In the genomic region with DNA sequence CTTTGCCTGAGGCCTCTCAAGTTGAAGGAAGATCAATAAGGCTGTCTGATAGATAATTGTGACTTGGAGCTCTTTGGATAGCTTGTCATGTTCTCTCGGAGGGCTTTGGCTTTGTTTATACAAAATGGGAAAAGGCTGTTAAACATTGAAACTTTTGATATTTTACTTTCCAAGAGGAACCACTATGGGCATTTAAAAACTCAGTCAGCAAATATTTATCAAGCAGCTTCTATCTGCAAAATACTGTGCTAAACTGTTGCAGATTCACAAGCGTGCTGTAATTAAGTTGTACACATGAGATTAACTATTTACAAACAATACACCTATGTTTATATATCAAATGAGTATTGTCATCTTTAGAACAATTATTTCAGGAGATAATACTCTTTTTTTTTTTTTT, we compare ENCODE assay signal across 9 cellular contexts. TPM values are rescaled to one million over a fixed set of nuclear protein-coding genes. Genes with fewer than 3 reads are reported as not detected.
DNase-seq lines count a peak whose midpoint lies in the region; ATAC-seq and TF ChIP-seq lines count a peak whose summit lies in the region.
"Had no signal": no experiment of that assay in that cellular context is flagged by ENCODE, and none has a peak within 500 bp of the region (broad histone marks: within the 10 kb centered on the region; RNA-seq: fewer than 3 reads in every experiment).

No MANE protein-coding gene starts in this region.

- H3K79me2 ChIP-seq in DOHH2 (ENCODE audit: control insufficient read depth, low read length) (no peaks in the 10 kb centered on the region), PC-9 (ENCODE audit: low read depth) (no peaks in the 10 kb centered on the region)

- no peak overlapping the region for H3K4me3 Mint-ChIP-seq in Calu3 (ENCODE audit: low read depth, unreplicated experiment)

- no peaks in the 10 kb centered on the region for H3K36me3 Mint-ChIP-seq in Calu3 (ENCODE audit: insufficient read depth, unreplicated experiment)

- H3F3A ChIP-seq in DOHH2 (ENCODE audit: control insufficient read depth, insufficient read depth) (peaks cover 39% of the 10 kb centered on the region), PC-9 (ENCODE audit: insufficient read depth, low read depth) (no peaks in the 10 kb centered on the region)

- no peaks in the 10 kb centered on the region for H3K9me3 Mint-ChIP-seq in Calu3 (ENCODE audit: low read depth, unreplicated experiment)

- BruUV-seq in PC-9 (replicated peaks; lab: Mats Ljungman, UMichigan) (no TSS peak), Calu3 (replicated peaks; lab: Mats Ljungman, UMichigan) (no TSS peak)

- no peaks in the 10 kb centered on the region for H3K27me3 ChIP-seq in DOHH2 (ENCODE audit: control insufficient read depth, low read length)
- H3K27me3 ChIP-seq in PC-9 (ENCODE audit: insufficient read depth, low read depth), result no peaks in the 10 kb centered on the region

- H4K20me1 ChIP-seq in DOHH2 (ENCODE audit: control insufficient read depth, insufficient read depth, low read depth, low read length), result no peaks in the 10 kb centered on the region
- H4K20me1 ChIP-seq in PC-9 (ENCODE audit: insufficient read depth), result no peaks in the 10 kb centered on the region

- H3K27me3 Mint-ChIP-seq in Calu3 (ENCODE audit: unreplicated experiment), result no peaks in the 10 kb centered on the region

- ATAC-seq in sciatic nerve, result peak; percentile 13
- no peak for ATAC-seq in HG02610 (IDR thresholded peaks at IDR 0.05; ENCODE audit: unreplicated experiment)

- H3K9me2 ChIP-seq in DOHH2 (replicated peaks; ENCODE audit: control insufficient read depth, low read length) (no peaks in the 10 kb centered on the region), PC-9 (ENCODE audit: insufficient read depth) (no peaks in the 10 kb centered on the region)

- POLR2A ChIA-PET in PC-9 (lab: Charles Lee; ENCODE audit: unreplicated experiment), result no interaction called here

- DNase-seq in PC-9 (no peak), coronary artery (ENCODE audit: low spot score) (no peak), sciatic nerve (ENCODE audit: low spot score) (no peak), Calu3 (no peak), NCI-H146 (lab: John Stamatoyannopoulos, UW) (no peak)
- DNase-seq: DMS153, NCI-H1436 treated with DMSO at 0.1 percent for 48 hours had no signal

- no peaks in the 10 kb centered on the region for H3K9me3 ChIP-seq in DOHH2 (ENCODE audit: control insufficient read depth, insufficient read depth, low read length)
- no peaks in the 10 kb centered on the region for H3K9me3 ChIP-seq in PC-9 (ENCODE audit: insufficient read depth, low read depth)

- intact Hi-C loops in PC-9 (cut with micrococcal nuclease; ENCODE audit: unreplicated experiment) (no loop called here), sciatic nerve (cut with DNase I) (no loop called here), Calu3 (cut with micrococcal nuclease; ENCODE audit: unreplicated experiment) (no loop called here)

- H3K4me3 ChIP-seq in DOHH2 (ENCODE audit: low read length) (peak overlapping the region; percentile 58), PC-9 (no peak overlapping the region), coronary artery (peak overlapping the region; percentile 18)

- H3K4me2 ChIP-seq in DOHH2 (ENCODE audit: low read length) (peak overlapping the region; percentile 77), PC-9 (peak overlapping the region; percentile 45)

- peaks cover 8% of the 10 kb centered on the region for H3K4me1 Mint-ChIP-seq in Calu3 (ENCODE audit: low read depth, unreplicated experiment)

- no peak overlapping the region for H2AFZ ChIP-seq in PC-9

- CTCF ChIA-PET in PC-9 (lab: Charles Lee) (no interaction called here), Calu3 (lab: Charles Lee) (interaction anchor here (0.6 kb wide), 1 partner anchor 628 kb away, joined by 3 read pairs; no protein-coding TSS in a partner anchor)

- H3K36me3 ChIP-seq in DOHH2 (ENCODE audit: control insufficient read depth, low read length) (peaks cover 8% of the 10 kb centered on the region; the same call in 1 of the 2 replicates), PC-9 (ENCODE audit: low read depth) (no peaks in the 10 kb centered on the region)

- TF ChIP-seq CTCF in DOHH2 (IDR thresholded peaks at IDR 0.05; ENCODE audit: low read depth, low read length, poor library complexity, severe bottlenecking) (no peak), PC-9 (conservative IDR thresholded peaks at IDR 0.05) (no peak), coronary artery (IDR thresholded peaks at IDR 0.05) (no peak), Calu3 (IDR thresholded peaks at IDR 0.05; ENCODE audit: unreplicated experiment) (no peak)

- peak overlapping the region; percentile 94 for H3K27ac ChIP-seq in DOHH2 (ENCODE audit: low read depth, low read length)
- peak overlapping the region; percentile 12; the same call in 1 of the 2 replicates for H3K27ac ChIP-seq in PC-9
- peak overlapping the region; percentile 51 to 72 for H3K27ac ChIP-seq in coronary artery

- H3K4me1 ChIP-seq in DOHH2 (ENCODE audit: control insufficient read depth, low read length), result peaks cover 88% of the 10 kb centered on the region
- peaks cover 27% of the 10 kb centered on the region for H3K4me1 ChIP-seq in PC-9 (replicated peaks; ENCODE audit: insufficient read depth)

- no peak overlapping the region for H3K27ac Mint-ChIP-seq in Calu3 (ENCODE audit: unreplicated experiment)

RNA-seq across cellular contexts. Expression of gene SORL1, which starts 34.5 kb away (rescaled TPM):
- total RNA-seq in PC-9 (2021) (4.9 and 6.4 TPM in 2 replicates), sciatic nerve (45.1 TPM), Calu3 (2022) (5.9 and 6.1 TPM in 2 replicates)

Comparison
In these comparisons a context has a peak if more than half of its experiments do, and no peak if none do; other contexts are left out.
1. H3K27ac ChIP-seq: peak in every context shown above with its lines; median percentile 94 in DOHH2; 62 in coronary artery; 12 in PC-9.